ENCODE assay signal across 14 cellular contexts in the genomic region with DNA sequence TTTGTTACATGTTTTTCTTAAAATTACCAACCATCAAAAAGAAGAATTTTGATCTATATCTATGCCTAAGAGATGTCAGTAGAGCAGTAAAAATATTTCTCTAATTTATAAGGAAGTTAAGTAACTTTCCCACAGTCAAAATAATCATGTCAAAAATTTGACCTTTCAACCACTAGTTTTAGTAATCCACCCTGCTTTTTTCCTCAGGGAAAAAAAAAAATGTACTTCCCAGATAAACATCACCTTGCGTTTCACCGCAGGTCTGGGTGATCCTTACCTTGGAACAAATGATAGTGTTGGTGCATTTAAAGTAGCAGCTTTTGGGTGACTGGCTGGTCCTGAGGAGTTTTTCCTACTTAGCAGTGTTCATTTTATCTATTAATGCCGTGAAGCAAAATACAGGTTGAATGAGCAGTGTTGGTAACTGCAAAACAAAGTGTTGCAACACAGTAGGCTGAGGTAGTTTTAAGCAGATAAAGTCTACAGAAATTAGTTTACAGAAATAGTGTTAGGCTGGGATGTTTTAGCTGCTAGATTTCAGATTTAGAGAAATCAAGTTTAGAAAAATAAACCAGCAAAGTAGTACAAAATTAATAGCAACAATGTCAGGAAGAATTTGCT.
DNase-seq lines count a peak whose midpoint lies in the region; ATAC-seq and TF ChIP-seq lines count a peak whose summit lies in the region.
"Had no signal": no experiment of that assay in that cellular context is flagged by ENCODE, and none has a peak within 500 bp of the region (broad histone marks: within the 10 kb centered on the region; RNA-seq: fewer than 3 reads in every experiment).

No MANE protein-coding gene starts in this region.

- peak overlapping the region; percentile 16; the same call in 1 of the 2 replicates for H3K27ac Mint-ChIP-seq in GM23338
- H3K27ac Mint-ChIP-seq in T-helper 2 cell treated with Interferon-gamma antibody and Interleukin-4, amounts not matched to agents 5 μg/mL and 100 μg/mL, for 36 hours, result no peak overlapping the region

- TF ChIP-seq POLR2A in stomach (IDR thresholded peaks at IDR 0.05), result no peak

- BruUV-seq in mammary epithelial cell (replicated peaks; lab: Mats Ljungman, UMichigan) (no TSS peak), PC-3 (replicated peaks; lab: Mats Ljungman, UMichigan) (no TSS peak)

- H2AFZ ChIP-seq in GM23338 (no peak overlapping the region), mammary epithelial cell (ENCODE audit: low read depth, low read length) (no peak overlapping the region), PC-3 (ENCODE audit: low read length) (no peak overlapping the region)

- peaks cover 39% of the 10 kb centered on the region for H4K20me1 ChIP-seq in GM23338 (replicated peaks; ENCODE audit: insufficient read depth)
- no peaks in the 10 kb centered on the region for H4K20me1 ChIP-seq in mammary epithelial cell (ENCODE audit: insufficient read depth, low read length)
- H4K20me1 ChIP-seq in PC-3 (ENCODE audit: low read length), result no peaks in the 10 kb centered on the region

- no peak for DNase-seq in GM23338 (ENCODE audit: low spot score)
- DNase-seq in mammary epithelial cell, result peak; percentile 60
- DNase-seq in left lung, result no peak
- no peak for DNase-seq in stomach
- no peak for DNase-seq in T-helper 2 cell treated with Interferon-gamma antibody and Interleukin-4, amounts not matched to agents 5 μg/mL and 100 μg/mL, for 36 hours (ENCODE audit: low spot score)
- DNase-seq in PC-3, result no peak
- DNase-seq: aorta, BE2C, KBM-7, naive B cell, NCI-H1694, NCI-H748 treated with DMSO at 0.1 percent for 48 hours had no signal

- H3K9me3 ChIP-seq in mammary epithelial cell (replicated peaks; ENCODE audit: insufficient read depth, low read length), result no peaks in the 10 kb centered on the region
- H3K9me3 ChIP-seq in left lung, result no peaks in the 10 kb centered on the region
- H3K9me3 ChIP-seq in stomach, result no peaks in the 10 kb centered on the region
- no peaks in the 10 kb centered on the region for H3K9me3 ChIP-seq in PC-3 (ENCODE audit: low read length)
- H3K9me3 ChIP-seq: BE2C had no signal

- 40% methylated on average over 3 of the region's 3 CpGs for WGBS in mammary epithelial cell (ENCODE audit: low coverage, missing lambda C conversion rate)
- WGBS in stomach, 5 donors, result 17 to 30% (median 19%) methylated on average over 3 of the region's 3 CpGs

- no peak overlapping the region for H3K4me3 Mint-ChIP-seq in GM23338
- H3K4me3 Mint-ChIP-seq in T-helper 2 cell treated with Interferon-gamma antibody and Interleukin-4, amounts not matched to agents 5 μg/mL and 100 μg/mL, for 36 hours, result no peak overlapping the region
- H3K4me3 Mint-ChIP-seq: naive B cell had no signal

- CTCF ChIA-PET in mammary epithelial cell (lab: Charles Lee; ENCODE audit: low non-redundant PET) (no interaction called here), PC-3 (lab: Charles Lee) (no interaction called here)

- no peaks in the 10 kb centered on the region for H3K9me3 Mint-ChIP-seq in GM23338
- no peaks in the 10 kb centered on the region for H3K9me3 Mint-ChIP-seq in T-helper 2 cell treated with Interferon-gamma antibody and Interleukin-4, amounts not matched to agents 5 μg/mL and 100 μg/mL, for 36 hours
- H3K9me3 Mint-ChIP-seq: naive B cell had no signal

- H3K9me2 ChIP-seq in GM23338 (ENCODE audit: insufficient read depth) (no peaks in the 10 kb centered on the region), PC-3 (replicated peaks; ENCODE audit: low read length) (no peaks in the 10 kb centered on the region)

- ATAC-seq in GM23338, result no peak
- peak; percentile 54 for ATAC-seq in left lung
- ATAC-seq in GM19397 (IDR thresholded peaks at IDR 0.05; ENCODE audit: unreplicated experiment), result no peak
- no peak for ATAC-seq in HG03439 (IDR thresholded peaks at IDR 0.05; ENCODE audit: unreplicated experiment)
- no peak for ATAC-seq in PC-3

- H3K4me1 Mint-ChIP-seq in GM23338, result peaks cover 46% of the 10 kb centered on the region
- H3K4me1 Mint-ChIP-seq in T-helper 2 cell treated with Interferon-gamma antibody and Interleukin-4, amounts not matched to agents 5 μg/mL and 100 μg/mL, for 36 hours (ENCODE audit: low read depth), result peaks cover 2% of the 10 kb centered on the region

- H3K27me3 Mint-ChIP-seq in GM23338 (ENCODE audit: insufficient read depth, low read depth, poor library complexity), result peaks cover 2% of the 10 kb centered on the region
- H3K27me3 Mint-ChIP-seq in T-helper 2 cell treated with Interferon-gamma antibody and Interleukin-4, amounts not matched to agents 5 μg/mL and 100 μg/mL, for 36 hours (ENCODE audit: low read depth), result peaks cover 28% of the 10 kb centered on the region
- H3K27me3 Mint-ChIP-seq: naive B cell had no signal

- H3K4me3 ChIP-seq in GM23338, result no peak overlapping the region
- H3K4me3 ChIP-seq in mammary epithelial cell (replicated peaks in 1 of 3; ENCODE audit: insufficient read depth in 1 of 3, low read depth in 2 of 3, low read length in 3 of 3), result no peak overlapping the region
- H3K4me3 ChIP-seq in left lung, result no peak overlapping the region
- H3K4me3 ChIP-seq in stomach, result no peak overlapping the region
- no peak overlapping the region for H3K4me3 ChIP-seq in PC-3 (ENCODE audit: low read length)

- H3K4me2 ChIP-seq in GM23338 (0 out of 2 replicates have a peak overlapping the region, but pooled peaks have one; percentile 5), mammary epithelial cell (ENCODE audit: insufficient read depth, low read depth, low read length) (no peak overlapping the region), PC-3 (ENCODE audit: low read length) (no peak overlapping the region)

- dilution Hi-C loops in mammary epithelial cell (cut with HindIII; ENCODE audit: low sequenced_read_pairs), result no loop called here

- POLR2A ChIA-PET in PC-3 (lab: Charles Lee; ENCODE audit: unreplicated experiment), result no interaction called here

- H3K27ac ChIP-seq in GM23338 (ENCODE audit: low read depth) (peak overlapping the region; percentile 24; the same call in 1 of the 2 replicates), mammary epithelial cell (ENCODE audit: insufficient read depth, low read depth, low read length) (no peak overlapping the region), left lung (peak overlapping the region; percentile 9 to 64), stomach (peak overlapping the region in 4 of 5 donors; percentile 28 to 72 (median 58)), PC-3 (ENCODE audit: low read length) (no peak overlapping the region)

- TF ChIP-seq CTCF in GM23338 (conservative IDR thresholded peaks at IDR 0.05; ENCODE audit: low read depth in 2 of 2), result no peak
- TF ChIP-seq CTCF in mammary epithelial cell (conservative IDR thresholded peaks at IDR 0.05 in 1 of 2, IDR thresholded peaks at IDR 0.05 in 1 of 2; ENCODE audit: extremely low read depth in 1 of 2, insufficient read depth in 1 of 2, low read depth in 1 of 2, low read length in 2 of 2), result no peak
- no peak for TF ChIP-seq CTCF in left lung (IDR thresholded peaks at IDR 0.05)
- no peak for TF ChIP-seq CTCF in stomach (IDR thresholded peaks at IDR 0.05)
- TF ChIP-seq CTCF in PC-3 (conservative IDR thresholded peaks at IDR 0.05; ENCODE audit: low read depth, low read length), result no peak

- TF ChIP-seq EP300 in stomach (IDR thresholded peaks at IDR 0.05), result no peak

- H3K9ac ChIP-seq in mammary epithelial cell (ENCODE audit: insufficient read depth, low read length) (no peak overlapping the region), PC-3 (ENCODE audit: low read length) (no peak overlapping the region)

- H3K36me3 ChIP-seq in GM23338 (ENCODE audit: insufficient read depth) (no peaks in the 10 kb centered on the region), mammary epithelial cell (ENCODE audit: insufficient read depth, low read length) (no peaks in the 10 kb centered on the region), left lung (no peaks in the 10 kb centered on the region), stomach (no peaks in the 10 kb centered on the region), PC-3 (ENCODE audit: low read depth, low read length) (no peaks in the 10 kb centered on the region)
- H3K36me3 ChIP-seq: BE2C had no signal

- no peaks in the 10 kb centered on the region for H3F3A ChIP-seq in GM23338 (replicated peaks; ENCODE audit: low read depth)
- no peaks in the 10 kb centered on the region for H3F3A ChIP-seq in PC-3 (ENCODE audit: low read length, unreplicated experiment)

- H3K36me3 Mint-ChIP-seq in GM23338 (ENCODE audit: low read depth), result peaks cover 9% of the 10 kb centered on the region
- H3K36me3 Mint-ChIP-seq in T-helper 2 cell treated with Interferon-gamma antibody and Interleukin-4, amounts not matched to agents 5 μg/mL and 100 μg/mL, for 36 hours (ENCODE audit: low read depth), result no peaks in the 10 kb centered on the region
- H3K36me3 Mint-ChIP-seq: naive B cell had no signal

- H3K4me1 ChIP-seq in GM23338 (ENCODE audit: insufficient read depth) (peaks cover 40% of the 10 kb centered on the region), mammary epithelial cell (ENCODE audit: insufficient read depth, low read length) (peaks cover 12% of the 10 kb centered on the region), left lung (peaks cover 29 to 79% of the 10 kb centered on the region in 2 donors), stomach (peaks cover 63 to 100% (median 82%) of the 10 kb centered on the region in 4 donors), PC-3 (ENCODE audit: insufficient read depth, low read length) (no peaks in the 10 kb centered on the region)
- H3K4me1 ChIP-seq: BE2C had no signal

- in situ Hi-C loops in mammary epithelial cell (cut with MboI; ENCODE audit: low sequenced_read_pairs in 2 of 2), result no loop called here

- H3K27me3 ChIP-seq in GM23338 (ENCODE audit: insufficient read depth) (no peaks in the 10 kb centered on the region), mammary epithelial cell (ENCODE audit: insufficient read depth, low read length) (no peaks in the 10 kb centered on the region), left lung (no peaks in the 10 kb centered on the region), stomach (no peaks in the 10 kb centered on the region), PC-3 (ENCODE audit: low read length) (no peaks in the 10 kb centered on the region)
- H3K27me3 ChIP-seq: BE2C had no signal

- H3K79me2 ChIP-seq in GM23338 (replicated peaks; ENCODE audit: insufficient read depth) (peaks cover 100% of the 10 kb centered on the region), mammary epithelial cell (ENCODE audit: insufficient read depth, low read length) (peaks cover 78% of the 10 kb centered on the region), PC-3 (ENCODE audit: low read length) (no peaks in the 10 kb centered on the region)

- intact Hi-C loops in mammary epithelial cell (cut with micrococcal nuclease), result no loop called here
- intact Hi-C loops in left lung (cut with DNase I), result no loop called here
- intact Hi-C loops in stomach (cut with DNase I; ENCODE audit: low total_unique reads), result no loop called here
- intact Hi-C loops in PC-3 (cut with micrococcal nuclease), result no loop called here

TF ChIP-seq in GM23338, 12 proteins besides CTCF, POLR2A, EP300 and RAD21 (continues in another document):
- TF ChIP-seq STAT1 (IDR thresholded peaks at IDR 0.05; ENCODE audit: unreplicated experiment), result no peak

Comparison
In these comparisons a context has a peak if more than half of its experiments do, and no peak if none do; other contexts are left out.
1. H3K27ac ChIP-seq: peak in GM23338 (single experiment), left lung (2 of 2) and stomach (4 of 5); none in mammary epithelial cell (single experiment) and PC-3 (single experiment).